In the genomic region with DNA sequence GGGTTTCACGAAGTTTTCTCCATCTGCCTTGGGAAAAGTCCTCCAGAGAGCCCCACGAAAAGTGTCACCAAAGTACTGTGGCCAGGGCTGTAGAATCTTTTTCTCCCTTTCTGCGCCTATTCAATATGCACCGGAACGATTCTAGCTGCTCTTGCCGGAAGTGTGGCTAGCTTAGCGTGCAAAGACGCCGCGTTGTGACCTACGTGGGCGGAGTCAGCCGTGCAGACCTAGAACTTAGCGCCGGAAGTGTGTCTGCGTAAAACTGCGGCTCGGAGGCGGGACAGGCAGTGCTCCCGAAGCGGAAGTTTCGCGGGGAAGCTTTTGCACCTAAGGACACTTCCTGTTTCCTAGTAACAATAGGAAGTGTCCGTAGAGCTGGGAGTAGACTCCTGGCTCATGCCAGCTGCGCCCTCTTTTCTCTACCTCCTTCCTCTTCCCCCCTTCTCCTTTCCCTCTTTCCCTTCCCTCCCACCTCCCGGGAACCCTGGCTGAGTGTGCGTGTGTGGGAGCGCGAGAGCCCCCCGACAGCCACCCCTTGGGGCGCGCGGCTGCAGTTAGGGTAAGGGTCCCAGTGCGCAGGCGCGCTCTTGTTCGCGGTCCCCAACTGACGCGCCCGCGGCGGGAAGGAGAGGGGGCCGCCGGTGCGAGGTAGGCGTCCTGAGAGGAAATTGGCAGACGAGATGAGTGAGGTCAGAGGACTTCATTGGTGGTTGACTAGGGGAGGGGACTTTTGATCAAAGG, we compare ENCODE assay signal across 8 cellular contexts. TPM values are rescaled to one million over a fixed set of nuclear protein-coding genes. Genes with fewer than 3 reads are reported as not detected.
DNase-seq lines count a peak whose midpoint lies in the region; ATAC-seq and TF ChIP-seq lines count a peak whose summit lies in the region.

A gene with protein sequence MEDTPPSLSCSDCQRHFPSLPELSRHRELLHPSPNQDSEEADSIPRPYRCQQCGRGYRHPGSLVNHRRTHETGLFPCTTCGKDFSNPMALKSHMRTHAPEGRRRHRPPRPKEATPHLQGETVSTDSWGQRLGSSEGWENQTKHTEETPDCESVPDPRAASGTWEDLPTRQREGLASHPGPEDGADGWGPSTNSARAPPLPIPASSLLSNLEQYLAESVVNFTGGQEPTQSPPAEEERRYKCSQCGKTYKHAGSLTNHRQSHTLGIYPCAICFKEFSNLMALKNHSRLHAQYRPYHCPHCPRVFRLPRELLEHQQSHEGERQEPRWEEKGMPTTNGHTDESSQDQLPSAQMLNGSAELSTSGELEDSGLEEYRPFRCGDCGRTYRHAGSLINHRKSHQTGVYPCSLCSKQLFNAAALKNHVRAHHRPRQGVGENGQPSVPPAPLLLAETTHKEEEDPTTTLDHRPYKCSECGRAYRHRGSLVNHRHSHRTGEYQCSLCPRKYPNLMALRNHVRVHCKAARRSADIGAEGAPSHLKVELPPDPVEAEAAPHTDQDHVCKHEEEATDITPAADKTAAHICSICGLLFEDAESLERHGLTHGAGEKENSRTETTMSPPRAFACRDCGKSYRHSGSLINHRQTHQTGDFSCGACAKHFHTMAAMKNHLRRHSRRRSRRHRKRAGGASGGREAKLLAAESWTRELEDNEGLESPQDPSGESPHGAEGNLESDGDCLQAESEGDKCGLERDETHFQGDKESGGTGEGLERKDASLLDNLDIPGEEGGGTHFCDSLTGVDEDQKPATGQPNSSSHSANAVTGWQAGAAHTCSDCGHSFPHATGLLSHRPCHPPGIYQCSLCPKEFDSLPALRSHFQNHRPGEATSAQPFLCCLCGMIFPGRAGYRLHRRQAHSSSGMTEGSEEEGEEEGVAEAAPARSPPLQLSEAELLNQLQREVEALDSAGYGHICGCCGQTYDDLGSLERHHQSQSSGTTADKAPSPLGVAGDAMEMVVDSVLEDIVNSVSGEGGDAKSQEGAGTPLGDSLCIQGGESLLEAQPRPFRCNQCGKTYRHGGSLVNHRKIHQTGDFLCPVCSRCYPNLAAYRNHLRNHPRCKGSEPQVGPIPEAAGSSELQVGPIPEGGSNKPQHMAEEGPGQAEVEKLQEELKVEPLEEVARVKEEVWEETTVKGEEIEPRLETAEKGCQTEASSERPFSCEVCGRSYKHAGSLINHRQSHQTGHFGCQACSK (N-terminal part only) (plus strand): TSS at position 350 of the 741 bp plus-strand sequence. CDS start 1,903 bp downstream, outside the sequence.
A gene (minus strand): TSS at position 168 of the 741 bp plus-strand sequence. CDS start 9,781 bp downstream, outside the sequence.

- peaks cover 13% of the 10 kb centered on the region for H3K4me1 ChIP-seq in adipocyte (ENCODE audit: control insufficient read depth, insufficient read depth, low read length)
- peaks cover 7% of the 10 kb centered on the region in 2 experiments for H3K4me1 ChIP-seq in trophoblast cell (ENCODE audit: control insufficient read depth in 1 of 2, insufficient read depth in 2 of 2, low read length in 2 of 2)

- peak within 1 kb of the TSS; percentile 91 for H3K4ac ChIP-seq in trophoblast cell (ENCODE audit: low read depth, low read length)

- H3K18ac ChIP-seq in trophoblast cell (ENCODE audit: low read length), result peak within 1 kb of the TSS; percentile 90

- peak within 1 kb of the TSS; percentile 99 for H2BK5ac ChIP-seq in trophoblast cell (ENCODE audit: low read depth, low read length, poor library complexity)

- H3K4me3 Mint-ChIP-seq in type B pancreatic cell, result peak within 1 kb of the TSS; percentile 98

- H3K36me3 ChIP-seq in adipocyte (ENCODE audit: control insufficient read depth, insufficient read depth, low read length, severe bottlenecking), result peaks cover 29% of the 10 kb centered on the region
- peaks cover 33% of the 10 kb centered on the region in 2 experiments for H3K36me3 ChIP-seq in trophoblast cell (ENCODE audit: control insufficient read depth in 1 of 2, insufficient read depth in 2 of 2, low read length in 2 of 2)

- no peak within 1 kb of the TSS for H3K23ac ChIP-seq in trophoblast cell (ENCODE audit: low read length)

- H3K27me3 ChIP-seq in adipocyte (replicated peaks; ENCODE audit: control insufficient read depth, insufficient read depth, low read length), result no peaks in the 10 kb centered on the region
- no peaks in the 10 kb centered on the region for H3K27me3 ChIP-seq in trophoblast cell (ENCODE audit: insufficient read depth, low read length)

- H3K27ac ChIP-seq in trophoblast cell (ENCODE audit: low read depth, low read length), result peak within 1 kb of the TSS; percentile 98

- H4K12ac ChIP-seq in trophoblast cell (ENCODE audit: low read depth, low read length), result peak within 1 kb of the TSS; percentile 91

- H2AFZ ChIP-seq in trophoblast cell (ENCODE audit: insufficient read depth, low read length, poor library complexity), result peak within 1 kb of the TSS; percentile 98

- peak within 1 kb of the TSS; percentile 97 for H3K9ac ChIP-seq in adipocyte (ENCODE audit: low read length)
- peak within 1 kb of the TSS; percentile 99 for H3K9ac ChIP-seq in trophoblast cell (ENCODE audit: low read length)

- H3K9me3 ChIP-seq in adipocyte (ENCODE audit: control insufficient read depth, low read length), result no peaks in the 10 kb centered on the region
- no peaks in the 10 kb centered on the region for H3K9me3 ChIP-seq in trophoblast cell (ENCODE audit: insufficient read depth, low read depth, low read length)

- WGBS in trophoblast cell (ENCODE audit: extremely low coverage, insufficient coverage, insufficient read length), result no CpG with 5 or more reads among the region's 48 CpGs

- H3K79me2 ChIP-seq in trophoblast cell (ENCODE audit: control insufficient read depth, insufficient read depth, low read length, poor library complexity), result peaks cover 23% of the 10 kb centered on the region

- ATAC-seq in HG02798 (IDR thresholded peaks at IDR 0.05; ENCODE audit: poor library complexity, unreplicated experiment), result peak; percentile 77

- H2BK12ac ChIP-seq in trophoblast cell (ENCODE audit: low read length), result no peak within 1 kb of the TSS

- H2BK120ac ChIP-seq in trophoblast cell (ENCODE audit: insufficient read depth, low read length, poor library complexity), result peak within 1 kb of the TSS; percentile 96

- H3K27ac Mint-ChIP-seq in type B pancreatic cell, result peak within 1 kb of the TSS; percentile 97

- DNase-seq in NCI-H1436 (lab: John Stamatoyannopoulos, UW) (peak; percentile 99), T follicular helper cell (ENCODE audit: low read depth) (peak; percentile 98), adipocyte (ENCODE audit: low read depth) (peak; percentile 100), cardiac septum (ENCODE audit: low spot score) (peak; percentile 100), trophoblast cell (peak; percentile 99 to 100), type B pancreatic cell (ENCODE audit: extremely low spot score, unreplicated experiment) (peak; percentile 97)

- peak within 1 kb of the TSS; percentile 98 for H3K4me2 ChIP-seq in trophoblast cell (ENCODE audit: low read length)

- H4K91ac ChIP-seq in trophoblast cell (ENCODE audit: low read depth, low read length), result peak within 1 kb of the TSS; percentile 91

- H3K9me3 Mint-ChIP-seq in type B pancreatic cell, result no peaks in the 10 kb centered on the region

- H3K36me3 Mint-ChIP-seq in type B pancreatic cell, result peaks cover 11% of the 10 kb centered on the region

- H4K8ac ChIP-seq in trophoblast cell (ENCODE audit: low read depth, low read length), result peak within 1 kb of the TSS; percentile 98

- peak within 1 kb of the TSS; percentile 61 for H3K4me3 ChIP-seq in GM12875 (ENCODE audit: low read depth, low read length)
- peak within 1 kb of the TSS; percentile 99 for H3K4me3 ChIP-seq in adipocyte (ENCODE audit: low read length)
- peak within 1 kb of the TSS; percentile 97 for H3K4me3 ChIP-seq in trophoblast cell (ENCODE audit: low read depth, low read length)

- peak within 1 kb of the TSS; percentile 81 for H2AK5ac ChIP-seq in trophoblast cell (ENCODE audit: low read length)

- peaks cover 21% of the 10 kb centered on the region for H3K4me1 Mint-ChIP-seq in type B pancreatic cell (ENCODE audit: unreplicated experiment)

- H3K14ac ChIP-seq in trophoblast cell (ENCODE audit: low read length), result peak within 1 kb of the TSS; percentile 97

- no peaks in the 10 kb centered on the region for H3K27me3 Mint-ChIP-seq in type B pancreatic cell

- intact Hi-C loops in cardiac septum (cut with DNase I), result loop anchor here (2.0 to 5.0 kb wide), 4 partner anchors 21 to 117 kb away; a partner anchor contains a TSS

- TF ChIP-seq CTCF in GM12875 (IDR thresholded peaks at IDR 0.05; ENCODE audit: borderline replicate concordance, insufficient read depth, low read depth, low read length) (no peak), type B pancreatic cell (conservative IDR thresholded peaks at IDR 0.05) (no peak)

- H3K79me1 ChIP-seq in trophoblast cell (ENCODE audit: low read length), result peaks cover 18% of the 10 kb centered on the region

RNA-seq across cellular contexts. Expression of the first gene that starts in this region (rescaled TPM):
- total RNA-seq in cardiac septum (9.6 TPM), type B pancreatic cell (ENCODE audit: low replicate concordance) (21.0 and 27.2 TPM in 2 replicates)
- 13.3 and 15.2 TPM in 2 replicates for polyA plus RNA-seq in trophoblast cell (2013)

RNA-seq across cellular contexts. Expression of the second gene that starts in this region (rescaled TPM):
- total RNA-seq in cardiac septum (5.9 TPM), type B pancreatic cell (ENCODE audit: low replicate concordance) (10.5 and 13.4 TPM in 2 replicates)
- 21.2 and 21.4 TPM in 2 replicates for polyA plus RNA-seq in trophoblast cell (2013)

Comparison
In these comparisons a context has a peak if more than half of its experiments do, and no peak if none do; other contexts are left out.
1. Peak in every context shown above with its lines: DNase-seq, ATAC-seq, H3K4me3 ChIP-seq and H3K27ac ChIP-seq.